ENCODE assay signal across 14 cellular contexts in the genomic region with DNA sequence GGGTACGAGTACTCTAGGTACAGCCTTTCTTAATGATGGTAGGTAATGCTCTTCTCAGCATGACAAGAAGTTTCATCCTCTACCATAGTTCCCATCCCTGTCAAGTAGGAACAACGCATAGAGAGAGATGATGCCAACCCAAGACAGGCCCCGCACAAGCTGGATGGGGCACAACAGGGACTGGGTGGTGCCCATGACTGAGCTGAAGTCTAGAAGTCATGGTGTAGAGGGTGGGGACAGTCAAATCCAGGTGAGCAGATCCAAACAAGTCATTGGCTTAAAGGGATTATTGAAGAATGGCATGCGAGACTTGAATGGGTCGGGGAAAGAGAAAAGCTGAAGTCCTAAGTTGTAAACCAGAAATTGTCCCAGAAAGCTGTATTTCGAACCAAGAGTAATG.
DNase-seq lines count a peak whose midpoint lies in the region; ATAC-seq and TF ChIP-seq lines count a peak whose summit lies in the region.
"Had no signal": no experiment of that assay in that cellular context is flagged by ENCODE, and none has a peak within 500 bp of the region (broad histone marks: within the 10 kb centered on the region; RNA-seq: fewer than 3 reads in every experiment).

No MANE protein-coding gene starts in this region.

- H3K9me3 Mint-ChIP-seq in natural killer cell treated with Interleukin-12 subunit alpha and Interleukin-12 subunit beta and Interleukin-15 and Interleukin-18, amount 100 ng/mL, for 72 hours, result no peaks in the 10 kb centered on the region
- H3K9me3 Mint-ChIP-seq in stimulated activated effector memory CD8-positive, alpha-beta T cell treated with anti-CD3 and anti-CD28 coated beads, Interleukin-12 subunit alpha, Interleukin-12 subunit beta, amount 100 ng/mL, for 72 hours, result no peaks in the 10 kb centered on the region
- H3K9me3 Mint-ChIP-seq in CD4-positive, alpha-beta memory T cell, result peaks cover 0 to 2% (median 0%) of the 10 kb centered on the region in 8 donors
- H3K9me3 Mint-ChIP-seq: CD4-positive, CD25-positive, alpha-beta regulatory T cell had no signal

- peaks cover 38 to 53% of the 10 kb centered on the region in 2 donors for H3K4me1 Mint-ChIP-seq in natural killer cell treated with Interleukin-12 subunit alpha and Interleukin-12 subunit beta and Interleukin-15 and Interleukin-18, amount 100 ng/mL, for 72 hours (ENCODE audit: low read depth in 2 of 2)
- peaks cover 46% of the 10 kb centered on the region for H3K4me1 Mint-ChIP-seq in stimulated activated effector memory CD8-positive, alpha-beta T cell treated with anti-CD3 and anti-CD28 coated beads, Interleukin-12 subunit alpha, Interleukin-12 subunit beta, amount 100 ng/mL, for 72 hours
- peaks cover 6 to 22% (median 19%) of the 10 kb centered on the region in 4 donors for H3K4me1 Mint-ChIP-seq in CD4-positive, alpha-beta memory T cell

- H3K4me3 Mint-ChIP-seq in natural killer cell treated with Interleukin-12 subunit alpha and Interleukin-12 subunit beta and Interleukin-15 and Interleukin-18, amount 100 ng/mL, for 72 hours, result peak overlapping the region; percentile 64
- no peak overlapping the region for H3K4me3 Mint-ChIP-seq in stimulated activated effector memory CD8-positive, alpha-beta T cell treated with anti-CD3 and anti-CD28 coated beads, Interleukin-12 subunit alpha, Interleukin-12 subunit beta, amount 100 ng/mL, for 72 hours
- H3K4me3 Mint-ChIP-seq in CD4-positive, alpha-beta memory T cell, result no peak overlapping the region
- H3K4me3 Mint-ChIP-seq: CD4-positive, CD25-positive, alpha-beta regulatory T cell; GM23338; H9 had no signal

- peak overlapping the region; percentile 80 for H2BK120ac ChIP-seq in IMR-90 (ENCODE audit: low read depth, low read length)

- TF ChIP-seq POLR2A in IMR-90 (IDR thresholded peaks at IDR 0.05; ENCODE audit: low read depth, low read length), result no peak

- no peak overlapping the region for H3K4me2 ChIP-seq in IMR-90 (ENCODE audit: low read depth, low read length)
- H3K4me2 ChIP-seq: BLaER1 treated with 17β-estradiol and CSF1 and Interleukin-3, amounts not matched to agents 10 nM and 100 nM; GM23338 had no signal

- H3K18ac ChIP-seq in IMR-90 (ENCODE audit: low read depth, low read length), result peak overlapping the region; percentile 69; the same call in 1 of the 2 replicates

- H3K27ac ChIP-seq in IMR-90 (ENCODE audit: insufficient read depth, low read length), result no peak overlapping the region
- no peak overlapping the region for H3K27ac ChIP-seq in CD4-positive, alpha-beta memory T cell (ENCODE audit: low read depth, low read length)
- H3K27ac ChIP-seq: 22Rv1; BLaER1 treated with 17β-estradiol and CSF1 and Interleukin-3, amounts not matched to agents 10 nM and 100 nM had no signal

- H3K9me3 ChIP-seq in IMR-90 (ENCODE audit: control insufficient read depth, insufficient read depth, low read length), result no peaks in the 10 kb centered on the region
- H3K9me3 ChIP-seq in CD4-positive, alpha-beta memory T cell (ENCODE audit: control insufficient read depth in 1 of 2, low read length in 2 of 2), result no peaks in the 10 kb centered on the region

- dilution Hi-C loops in IMR-90 (cut with HindIII; ENCODE audit: low sequenced_read_pairs, unreplicated experiment), result no loop called here

- peaks cover 5% of the 10 kb centered on the region for H3K9me1 ChIP-seq in IMR-90 (ENCODE audit: insufficient read depth, low read length)

- H2BK5ac ChIP-seq in IMR-90 (ENCODE audit: low read depth, low read length, poor library complexity, severe bottlenecking), result peak overlapping the region; percentile 60

- in situ Hi-C loops in IMR-90 (cut with MboI; ENCODE audit: low sequenced_read_pairs), result no loop called here

- H2AK5ac ChIP-seq in IMR-90 (ENCODE audit: low read depth, low read length), result peak overlapping the region; percentile 65

- no peaks in the 10 kb centered on the region for H3K79me1 ChIP-seq in IMR-90 (ENCODE audit: low read depth in 1 of 2, low read length in 2 of 2)

- H4K5ac ChIP-seq in IMR-90 (ENCODE audit: low read depth, low read length), result peak overlapping the region; percentile 77; the same call in 1 of the 2 replicates

- H3K4me3 ChIP-seq in IMR-90 (ENCODE audit: insufficient read depth, low read depth, low read length), result no peak overlapping the region
- no peak overlapping the region for H3K4me3 ChIP-seq in CD4-positive, alpha-beta memory T cell (ENCODE audit: low read length in 2 of 2)
- H3K4me3 ChIP-seq: BLaER1 treated with 17β-estradiol and CSF1 and Interleukin-3, amounts not matched to agents 10 nM and 100 nM; GM12878; GM23338 had no signal

- TF ChIP-seq CTCF in IMR-90 (conservative IDR thresholded peaks at IDR 0.05; ENCODE audit: low read depth, low read length), result no peak

- no peak overlapping the region for H3K9ac ChIP-seq in IMR-90 (ENCODE audit: low read depth, low read length)
- H3K9ac ChIP-seq: BLaER1 treated with 17β-estradiol and CSF1 and Interleukin-3, amounts not matched to agents 10 nM and 100 nM had no signal

- CTCF ChIA-PET in IMR-90 (lab: Yijun Ruan, JAX), result no interaction called here
- CTCF ChIA-PET in CD4-positive, alpha-beta memory T cell (lab: Charles Lee; ENCODE audit: partially characterized antibody), result no interaction called here

- DNase-seq in IMR-90 (no peak), AG20443 (ENCODE audit: low spot score) (no peak)
- DNase-seq in natural killer cell treated with Interleukin-12 subunit alpha and Interleukin-12 subunit beta and Interleukin-15 and Interleukin-18, amount 100 ng/mL, for 72 hours (ENCODE audit: low spot score), result no peak
- DNase-seq in stimulated activated effector memory CD8-positive, alpha-beta T cell treated with anti-CD3 and anti-CD28 coated beads, Interleukin-12 subunit alpha, Interleukin-12 subunit beta, amount 100 ng/mL, for 72 hours (ENCODE audit: low spot score in 2 of 2), result no peak
- no peak for DNase-seq in CD4-positive, alpha-beta memory T cell
- DNase-seq: CD4-positive, CD25-positive, alpha-beta regulatory T cell; DMS79; H9 had no signal

- no peaks in the 10 kb centered on the region for H4K20me1 ChIP-seq in IMR-90 (ENCODE audit: insufficient read depth, low read length)
- H4K20me1 ChIP-seq: BLaER1 treated with 17β-estradiol and CSF1 and Interleukin-3, amounts not matched to agents 10 nM and 100 nM had no signal

- no peak overlapping the region for H3K56ac ChIP-seq in IMR-90 (ENCODE audit: extremely low read depth, insufficient read depth, low read length)

- no peak overlapping the region for H3K23ac ChIP-seq in IMR-90 (ENCODE audit: low read depth, low read length)

- ATAC-seq in IMR-90 (ENCODE audit: low read depth) (no peak), esophagus mucosa (peak; percentile 96), GM21390 (IDR thresholded peaks at IDR 0.05; ENCODE audit: unreplicated experiment) (no peak)
- no peak for ATAC-seq in natural killer cell treated with Interleukin-12 subunit alpha and Interleukin-12 subunit beta and Interleukin-15 and Interleukin-18, amount 100 ng/mL, for 72 hours
- no peak for ATAC-seq in stimulated activated effector memory CD8-positive, alpha-beta T cell treated with anti-CD3 and anti-CD28 coated beads, Interleukin-12 subunit alpha, Interleukin-12 subunit beta, amount 100 ng/mL, for 72 hours
- ATAC-seq: GM12878, GM23338 had no signal

- H3K27me3 ChIP-seq in IMR-90 (ENCODE audit: control insufficient read depth, insufficient read depth, low read length), result no peaks in the 10 kb centered on the region
- no peaks in the 10 kb centered on the region for H3K27me3 ChIP-seq in CD4-positive, alpha-beta memory T cell (ENCODE audit: insufficient read depth, low read length)
- H3K27me3 ChIP-seq: BLaER1 treated with 17β-estradiol and CSF1 and Interleukin-3, amounts not matched to agents 10 nM and 100 nM had no signal

- 96% methylated on average over 3 of the region's 6 CpGs; no CpG with 5 or more reads in 1 of the 2 experiments for WGBS in IMR-90 (ENCODE audit: extremely low coverage in 2 of 2, insufficient read length in 1 of 2), 2 experiments

- H3K4me1 ChIP-seq in IMR-90 (ENCODE audit: control insufficient read depth, insufficient read depth, low read length), result peaks cover 17% of the 10 kb centered on the region
- H3K4me1 ChIP-seq in CD4-positive, alpha-beta memory T cell (ENCODE audit: insufficient read depth, low read length), result peaks cover 8% of the 10 kb centered on the region

- peak overlapping the region; percentile 48 for H2AK9ac ChIP-seq in IMR-90 (replicated peaks; ENCODE audit: low read depth, low read length, poor library complexity)

- H2BK20ac ChIP-seq in IMR-90 (ENCODE audit: low read depth, low read length), result peak overlapping the region; percentile 6

- H3K27me3 Mint-ChIP-seq in natural killer cell treated with Interleukin-12 subunit alpha and Interleukin-12 subunit beta and Interleukin-15 and Interleukin-18, amount 100 ng/mL, for 72 hours, result no peaks in the 10 kb centered on the region
- H3K27me3 Mint-ChIP-seq in CD4-positive, alpha-beta memory T cell, result no peaks in the 10 kb centered on the region
- H3K27me3 Mint-ChIP-seq: CD4-positive, CD25-positive, alpha-beta regulatory T cell had no signal

- no peak overlapping the region for H4K8ac ChIP-seq in IMR-90 (ENCODE audit: low read depth in 2 of 2, low read length in 2 of 2)

- peak overlapping the region; percentile 43; the same call in 1 of the 2 replicates for H4K91ac ChIP-seq in IMR-90 (ENCODE audit: insufficient read depth, low read depth, low read length)

- no peak for TF ChIP-seq RAD21 in IMR-90 (IDR thresholded peaks at IDR 0.05; ENCODE audit: low read length)

- BruUV-seq in IMR-90 (replicated peaks; lab: Mats Ljungman, UMichigan), result no TSS peak

- peaks cover 6% of the 10 kb centered on the region for H3K36me3 Mint-ChIP-seq in natural killer cell treated with Interleukin-12 subunit alpha and Interleukin-12 subunit beta and Interleukin-15 and Interleukin-18, amount 100 ng/mL, for 72 hours
- H3K36me3 Mint-ChIP-seq in stimulated activated effector memory CD8-positive, alpha-beta T cell treated with anti-CD3 and anti-CD28 coated beads, Interleukin-12 subunit alpha, Interleukin-12 subunit beta, amount 100 ng/mL, for 72 hours, result peaks cover 17% of the 10 kb centered on the region
- H3K36me3 Mint-ChIP-seq in CD4-positive, alpha-beta memory T cell, result no peaks in the 10 kb centered on the region
- H3K36me3 Mint-ChIP-seq: CD4-positive, CD25-positive, alpha-beta regulatory T cell had no signal

- POLR2A ChIA-PET in IMR-90 (lab: Charles Lee; ENCODE audit: unreplicated experiment), result no interaction called here
- POLR2A ChIA-PET in CD4-positive, alpha-beta memory T cell (lab: Charles Lee; ENCODE audit: partially characterized antibody), result interaction anchor here (1.3 to 1.6 kb wide), 2 partner anchors 9 to 42 kb away, joined by 3 read pairs; no protein-coding TSS in a partner anchor

- intact Hi-C loops in IMR-90 (cut with micrococcal nuclease), result no loop called here
- intact Hi-C loops in CD4-positive, alpha-beta memory T cell (cut with micrococcal nuclease), result no loop called here

- H3K36me3 ChIP-seq in IMR-90 (ENCODE audit: control insufficient read depth, insufficient read depth, low read length), result no peaks in the 10 kb centered on the region
- H3K36me3 ChIP-seq in CD4-positive, alpha-beta memory T cell (ENCODE audit: insufficient read depth, low read length), result no peaks in the 10 kb centered on the region
- H3K36me3 ChIP-seq: BLaER1 treated with 17β-estradiol and CSF1 and Interleukin-3, amounts not matched to agents 10 nM and 100 nM had no signal

- H3K27ac Mint-ChIP-seq in natural killer cell treated with Interleukin-12 subunit alpha and Interleukin-12 subunit beta and Interleukin-15 and Interleukin-18, amount 100 ng/mL, for 72 hours, result peak overlapping the region; percentile 91 to 93
- H3K27ac Mint-ChIP-seq in stimulated activated effector memory CD8-positive, alpha-beta T cell treated with anti-CD3 and anti-CD28 coated beads, Interleukin-12 subunit alpha, Interleukin-12 subunit beta, amount 100 ng/mL, for 72 hours, result peak overlapping the region; percentile 87
- H3K27ac Mint-ChIP-seq in CD4-positive, alpha-beta memory T cell, result peak overlapping the region in 2 of 7 donors; percentile 24 to 70
- H3K27ac Mint-ChIP-seq: GM23338, H9 had no signal

- peak overlapping the region; percentile 74 for H3K4ac ChIP-seq in IMR-90 (ENCODE audit: low read depth, low read length)

- peak overlapping the region; percentile 34 for H2AFZ ChIP-seq in IMR-90 (replicated peaks; ENCODE audit: low read length, poor library complexity)
- H2AFZ ChIP-seq: GM23338 had no signal

- peak overlapping the region; percentile 39 for H3K14ac ChIP-seq in IMR-90 (replicated peaks; ENCODE audit: low read depth, low read length)

- peak overlapping the region; percentile 49; the same call in 1 of the 3 replicates for H2BK15ac ChIP-seq in IMR-90 (ENCODE audit: low read depth, low read length)
